In the genomic region with DNA sequence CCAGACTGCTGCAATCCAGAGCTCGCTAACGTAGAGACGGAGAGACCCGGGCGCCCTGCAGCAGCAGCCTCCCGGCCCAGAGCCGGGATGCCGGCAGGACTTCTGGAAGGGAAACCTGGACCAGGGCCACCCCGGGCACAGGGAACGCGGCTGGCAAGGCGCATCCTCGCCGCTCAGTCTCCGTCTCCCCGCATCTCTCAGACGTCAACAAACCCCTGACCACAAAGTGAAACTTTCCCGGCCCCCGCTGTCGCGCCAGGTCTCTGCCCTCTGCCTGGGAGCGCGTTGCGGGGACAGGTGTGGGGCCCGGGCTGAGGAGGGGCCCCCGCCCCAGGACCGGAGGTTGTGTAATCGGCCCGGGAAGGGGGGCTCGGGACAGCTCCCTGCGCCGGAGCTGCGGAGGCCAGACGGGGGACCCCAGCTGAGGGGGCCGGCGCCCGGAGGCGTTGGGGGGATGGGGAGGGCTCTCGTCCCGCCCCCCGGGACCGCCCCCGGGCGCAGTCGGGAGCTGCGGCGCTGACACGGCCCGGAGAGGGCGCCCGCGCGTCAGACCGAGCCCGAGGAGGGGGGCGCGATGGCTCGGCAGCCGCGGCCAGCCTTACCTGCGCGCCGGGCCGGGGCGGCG, we compare ENCODE assay signal across 1 cellular context.
TF ChIP-seq lines count a peak whose summit lies in the region.

No MANE protein-coding gene starts in this region.

TF ChIP-seq in K562, 482 proteins besides CTCF, POLR2A, EP300 and RAD21 (continued from another document and continues in another):
- TF ChIP-seq, protein P1, sequence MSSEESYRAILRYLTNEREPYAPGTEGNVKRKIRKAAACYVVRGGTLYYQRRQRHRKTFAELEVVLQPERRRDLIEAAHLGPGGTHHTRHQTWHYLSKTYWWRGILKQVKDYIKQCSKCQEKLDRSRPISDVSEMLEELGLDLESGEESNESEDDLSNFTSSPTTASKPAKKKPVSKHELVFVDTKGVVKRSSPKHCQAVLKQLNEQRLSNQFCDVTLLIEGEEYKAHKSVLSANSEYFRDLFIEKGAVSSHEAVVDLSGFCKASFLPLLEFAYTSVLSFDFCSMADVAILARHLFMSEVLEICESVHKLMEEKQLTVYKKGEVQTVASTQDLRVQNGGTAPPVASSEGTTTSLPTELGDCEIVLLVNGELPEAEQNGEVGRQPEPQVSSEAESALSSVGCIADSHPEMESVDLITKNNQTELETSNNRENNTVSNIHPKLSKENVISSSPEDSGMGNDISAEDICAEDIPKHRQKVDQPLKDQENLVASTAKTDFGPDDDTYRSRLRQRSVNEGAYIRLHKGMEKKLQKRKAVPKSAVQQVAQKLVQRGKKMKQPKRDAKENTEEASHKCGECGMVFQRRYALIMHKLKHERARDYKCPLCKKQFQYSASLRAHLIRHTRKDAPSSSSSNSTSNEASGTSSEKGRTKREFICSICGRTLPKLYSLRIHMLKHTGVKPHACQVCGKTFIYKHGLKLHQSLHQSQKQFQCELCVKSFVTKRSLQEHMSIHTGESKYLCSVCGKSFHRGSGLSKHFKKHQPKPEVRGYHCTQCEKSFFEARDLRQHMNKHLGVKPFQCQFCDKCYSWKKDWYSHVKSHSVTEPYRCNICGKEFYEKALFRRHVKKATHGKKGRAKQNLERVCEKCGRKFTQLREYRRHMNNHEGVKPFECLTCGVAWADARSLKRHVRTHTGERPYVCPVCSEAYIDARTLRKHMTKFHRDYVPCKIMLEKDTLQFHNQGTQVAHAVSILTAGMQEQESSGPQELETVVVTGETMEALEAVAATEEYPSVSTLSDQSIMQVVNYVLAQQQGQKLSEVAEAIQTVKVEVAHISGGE (CRISPR knock-in tag; IDR thresholded peaks at IDR 0.05): no peak
- no peak for TF ChIP-seq CBX2 (IDR thresholded peaks at IDR 0.05; ENCODE audit: insufficient read depth, low read length, poor library complexity, severe bottlenecking)
- TF ChIP-seq MYC (IDR thresholded peaks at IDR 0.05; ENCODE audit: low read depth, low read length): no peak
- TF ChIP-seq MYC (CRISPR knock-in tag; IDR thresholded peaks at IDR 0.05; ENCODE audit: borderline replicate concordance, low read depth): no peak
- no peak for TF ChIP-seq CCAR2 (IDR thresholded peaks at IDR 0.05; ENCODE audit: low read depth, low read length)
- TF ChIP-seq CBX3 (IDR thresholded peaks at IDR 0.05; ENCODE audit: borderline replicate concordance in 1 of 2, low read length in 2 of 2): no peak
- TF ChIP-seq ZNF232 (CRISPR knock-in tag; IDR thresholded peaks at IDR 0.05): no peak
- TF ChIP-seq PURB (CRISPR knock-in tag; IDR thresholded peaks at IDR 0.05; ENCODE audit: low read depth): no peak
- no peak for TF ChIP-seq ZNF695 (CRISPR knock-in tag; IDR thresholded peaks at IDR 0.05)
- TF ChIP-seq ZNF224 (CRISPR knock-in tag; IDR thresholded peaks at IDR 0.05): no peak
- no peak for TF ChIP-seq PHF21A (IDR thresholded peaks at IDR 0.05; ENCODE audit: borderline replicate concordance, low read depth)
- no peak for TF ChIP-seq HNRNPLL (IDR thresholded peaks at IDR 0.05; ENCODE audit: low read depth, low read length, poor library complexity, severe bottlenecking)
- peak; percentile 89 for TF ChIP-seq ZBTB7A (IDR thresholded peaks at IDR 0.05; ENCODE audit: borderline replicate concordance, control insufficient read depth, low read depth, low read length)
- no peak for TF ChIP-seq WHSC1 (IDR thresholded peaks at IDR 0.05; ENCODE audit: low read length)
- TF ChIP-seq BRD4 (IDR thresholded peaks at IDR 0.05): no peak
- TF ChIP-seq, protein P2, sequence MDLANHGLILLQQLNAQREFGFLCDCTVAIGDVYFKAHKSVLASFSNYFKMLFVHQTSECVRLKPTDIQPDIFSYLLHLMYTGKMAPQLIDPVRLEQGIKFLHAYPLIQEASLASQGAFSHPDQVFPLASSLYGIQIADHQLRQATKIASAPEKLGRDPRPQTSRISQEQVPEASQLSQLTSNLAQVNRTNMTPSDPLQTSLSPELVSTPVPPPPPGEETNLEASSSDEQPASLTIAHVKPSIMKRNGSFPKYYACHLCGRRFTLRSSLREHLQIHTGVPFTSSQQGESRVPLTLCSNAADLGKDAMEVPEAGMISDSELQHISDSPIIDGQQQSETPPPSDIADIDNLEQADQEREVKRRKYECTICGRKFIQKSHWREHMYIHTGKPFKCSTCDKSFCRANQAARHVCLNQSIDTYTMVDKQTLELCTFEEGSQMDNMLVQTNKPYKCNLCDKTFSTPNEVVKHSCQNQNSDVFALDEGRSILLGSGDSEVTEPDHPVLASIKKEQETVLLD (IDR thresholded peaks at IDR 0.05): no peak
- TF ChIP-seq ZNF444 (CRISPR knock-in tag; IDR thresholded peaks at IDR 0.05): peak; percentile 94
- no peak for TF ChIP-seq BRD9 (IDR thresholded peaks at IDR 0.05; ENCODE audit: low read depth, partially characterized antibody)
- TF ChIP-seq PYGO2 (tag; IDR thresholded peaks at IDR 0.05): no peak
- no peak for TF ChIP-seq NCOA1 (IDR thresholded peaks at IDR 0.05; ENCODE audit: low read depth)
- TF ChIP-seq CREB1 (IDR thresholded peaks at IDR 0.05): no peak
- TF ChIP-seq CREB1 (CRISPR knock-in tag; IDR thresholded peaks at IDR 0.05): no peak
- TF ChIP-seq ZNF583 (CRISPR knock-in tag; IDR thresholded peaks at IDR 0.05): no peak
- peak in 1 of 2 experiments; percentile 80; a peak in 1 of 4 replicates for TF ChIP-seq KDM1A (IDR thresholded peaks at IDR 0.05)
- peak; percentile 87; the same call in 1 of the 2 replicates for TF ChIP-seq CXXC5 (CRISPR knock-in tag; IDR thresholded peaks at IDR 0.05)
- TF ChIP-seq C11orf30 (IDR thresholded peaks at IDR 0.05; ENCODE audit: low read depth): no peak
- TF ChIP-seq, protein P3, sequence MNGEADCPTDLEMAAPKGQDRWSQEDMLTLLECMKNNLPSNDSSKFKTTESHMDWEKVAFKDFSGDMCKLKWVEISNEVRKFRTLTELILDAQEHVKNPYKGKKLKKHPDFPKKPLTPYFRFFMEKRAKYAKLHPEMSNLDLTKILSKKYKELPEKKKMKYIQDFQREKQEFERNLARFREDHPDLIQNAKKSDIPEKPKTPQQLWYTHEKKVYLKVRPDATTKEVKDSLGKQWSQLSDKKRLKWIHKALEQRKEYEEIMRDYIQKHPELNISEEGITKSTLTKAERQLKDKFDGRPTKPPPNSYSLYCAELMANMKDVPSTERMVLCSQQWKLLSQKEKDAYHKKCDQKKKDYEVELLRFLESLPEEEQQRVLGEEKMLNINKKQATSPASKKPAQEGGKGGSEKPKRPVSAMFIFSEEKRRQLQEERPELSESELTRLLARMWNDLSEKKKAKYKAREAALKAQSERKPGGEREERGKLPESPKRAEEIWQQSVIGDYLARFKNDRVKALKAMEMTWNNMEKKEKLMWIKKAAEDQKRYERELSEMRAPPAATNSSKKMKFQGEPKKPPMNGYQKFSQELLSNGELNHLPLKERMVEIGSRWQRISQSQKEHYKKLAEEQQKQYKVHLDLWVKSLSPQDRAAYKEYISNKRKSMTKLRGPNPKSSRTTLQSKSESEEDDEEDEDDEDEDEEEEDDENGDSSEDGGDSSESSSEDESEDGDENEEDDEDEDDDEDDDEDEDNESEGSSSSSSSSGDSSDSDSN (IDR thresholded peaks at IDR 0.05; ENCODE audit: borderline replicate concordance in 1 of 2, low read depth in 2 of 2, low read length in 2 of 2): no peak
- no peak for TF ChIP-seq HMGN3 (IDR thresholded peaks at IDR 0.05; ENCODE audit: borderline replicate concordance, extremely low read depth, insufficient read length, low read depth, low read length)
- TF ChIP-seq ZSCAN32 (CRISPR knock-in tag; IDR thresholded peaks at IDR 0.05): no peak
- TF ChIP-seq ZNF133 (CRISPR knock-in tag; IDR thresholded peaks at IDR 0.05): no peak
- no peak for TF ChIP-seq HNRNPL (IDR thresholded peaks at IDR 0.05; ENCODE audit: low read depth, low read length)
- TF ChIP-seq RBBP5 (IDR thresholded peaks at IDR 0.05; ENCODE audit: borderline replicate concordance, insufficient read depth, low read length, poor library complexity, severe bottlenecking): no peak
- TF ChIP-seq SRSF9 (IDR thresholded peaks at IDR 0.05; ENCODE audit: borderline replicate concordance, low read depth, low read length): no peak
- no peak for TF ChIP-seq TAF7 (tag; IDR thresholded peaks at IDR 0.05)
- TF ChIP-seq MCM5 (IDR thresholded peaks at IDR 0.05; ENCODE audit: low read depth): no peak
- TF ChIP-seq, protein P4, sequence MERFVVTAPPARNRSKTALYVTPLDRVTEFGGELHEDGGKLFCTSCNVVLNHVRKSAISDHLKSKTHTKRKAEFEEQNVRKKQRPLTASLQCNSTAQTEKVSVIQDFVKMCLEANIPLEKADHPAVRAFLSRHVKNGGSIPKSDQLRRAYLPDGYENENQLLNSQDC (CRISPR knock-in tag; IDR thresholded peaks at IDR 0.05): no peak
- TF ChIP-seq ESRRB (CRISPR knock-in tag; IDR thresholded peaks at IDR 0.05; ENCODE audit: borderline replicate concordance): no peak
- TF ChIP-seq ZNF146 (CRISPR knock-in tag; IDR thresholded peaks at IDR 0.05; ENCODE audit: unreplicated experiment): no peak
- TF ChIP-seq EGR1 (conservative IDR thresholded peaks at IDR 0.05): peak; percentile 62
- TF ChIP-seq, protein P5, sequence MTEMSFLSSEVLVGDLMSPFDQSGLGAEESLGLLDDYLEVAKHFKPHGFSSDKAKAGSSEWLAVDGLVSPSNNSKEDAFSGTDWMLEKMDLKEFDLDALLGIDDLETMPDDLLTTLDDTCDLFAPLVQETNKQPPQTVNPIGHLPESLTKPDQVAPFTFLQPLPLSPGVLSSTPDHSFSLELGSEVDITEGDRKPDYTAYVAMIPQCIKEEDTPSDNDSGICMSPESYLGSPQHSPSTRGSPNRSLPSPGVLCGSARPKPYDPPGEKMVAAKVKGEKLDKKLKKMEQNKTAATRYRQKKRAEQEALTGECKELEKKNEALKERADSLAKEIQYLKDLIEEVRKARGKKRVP (CRISPR knock-in tag; IDR thresholded peaks at IDR 0.05): no peak
- TF ChIP-seq SRSF7 (optimal IDR thresholded peaks at IDR 0.05; ENCODE audit: low read depth, low read length): no peak
- no peak for TF ChIP-seq HDAC1 (IDR thresholded peaks at IDR 0.05)
- TF ChIP-seq, protein P6, sequence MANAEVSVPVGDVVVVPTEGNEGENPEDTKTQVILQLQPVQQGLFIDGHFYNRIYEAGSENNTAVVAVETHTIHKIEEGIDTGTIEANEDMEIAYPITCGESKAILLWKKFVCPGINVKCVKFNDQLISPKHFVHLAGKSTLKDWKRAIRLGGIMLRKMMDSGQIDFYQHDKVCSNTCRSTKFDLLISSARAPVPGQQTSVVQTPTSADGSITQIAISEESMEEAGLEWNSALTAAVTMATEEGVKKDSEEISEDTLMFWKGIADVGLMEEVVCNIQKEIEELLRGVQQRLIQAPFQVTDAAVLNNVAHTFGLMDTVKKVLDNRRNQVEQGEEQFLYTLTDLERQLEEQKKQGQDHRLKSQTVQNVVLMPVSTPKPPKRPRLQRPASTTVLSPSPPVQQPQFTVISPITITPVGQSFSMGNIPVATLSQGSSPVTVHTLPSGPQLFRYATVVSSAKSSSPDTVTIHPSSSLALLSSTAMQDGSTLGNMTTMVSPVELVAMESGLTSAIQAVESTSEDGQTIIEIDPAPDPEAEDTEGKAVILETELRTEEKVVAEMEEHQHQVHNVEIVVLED (CRISPR knock-in tag; IDR thresholded peaks at IDR 0.05): 0 out of 2 replicates have a peak, but pooled peaks have one; percentile 9
- TF ChIP-seq MAZ (CRISPR knock-in tag; conservative IDR thresholded peaks at IDR 0.05 in 1 of 2, IDR thresholded peaks at IDR 0.05 in 1 of 2): peak; percentile 14 to 61; a peak in 3 of 4 replicates
- no peak for TF ChIP-seq LARP7 (IDR thresholded peaks at IDR 0.05)
- TF ChIP-seq GTF2F1 (IDR thresholded peaks at IDR 0.05; ENCODE audit: low read depth, low read length): no peak
- TF ChIP-seq XRCC5 (IDR thresholded peaks at IDR 0.05; ENCODE audit: low read depth, low read length): no peak
- no peak for TF ChIP-seq SAP30 (IDR thresholded peaks at IDR 0.05; ENCODE audit: borderline replicate concordance, insufficient read depth, low read depth, low read length, poor library complexity, severe bottlenecking)
- no peak for TF ChIP-seq ZNF75A (CRISPR knock-in tag; IDR thresholded peaks at IDR 0.05)
- TF ChIP-seq U2AF2 (optimal IDR thresholded peaks at IDR 0.05; ENCODE audit: low read depth, low read length): no peak
- no peak for TF ChIP-seq ZNF316 (IDR thresholded peaks at IDR 0.05)
- TF ChIP-seq STAG1 (CRISPR knock-in tag; IDR thresholded peaks at IDR 0.05; ENCODE audit: borderline replicate concordance): no peak
- no peak for TF ChIP-seq CEBPG (CRISPR knock-in tag; IDR thresholded peaks at IDR 0.05)
- TF ChIP-seq CEBPG (tag; conservative IDR thresholded peaks at IDR 0.05 in 1 of 2, IDR thresholded peaks at IDR 0.05 in 1 of 2): peak in 1 of 2 experiments; percentile 86; a peak in 2 of 4 replicates
- TF ChIP-seq, protein P7, sequence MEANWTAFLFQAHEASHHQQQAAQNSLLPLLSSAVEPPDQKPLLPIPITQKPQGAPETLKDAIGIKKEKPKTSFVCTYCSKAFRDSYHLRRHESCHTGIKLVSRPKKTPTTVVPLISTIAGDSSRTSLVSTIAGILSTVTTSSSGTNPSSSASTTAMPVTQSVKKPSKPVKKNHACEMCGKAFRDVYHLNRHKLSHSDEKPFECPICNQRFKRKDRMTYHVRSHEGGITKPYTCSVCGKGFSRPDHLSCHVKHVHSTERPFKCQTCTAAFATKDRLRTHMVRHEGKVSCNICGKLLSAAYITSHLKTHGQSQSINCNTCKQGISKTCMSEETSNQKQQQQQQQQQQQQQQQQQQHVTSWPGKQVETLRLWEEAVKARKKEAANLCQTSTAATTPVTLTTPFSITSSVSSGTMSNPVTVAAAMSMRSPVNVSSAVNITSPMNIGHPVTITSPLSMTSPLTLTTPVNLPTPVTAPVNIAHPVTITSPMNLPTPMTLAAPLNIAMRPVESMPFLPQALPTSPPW (CRISPR knock-in tag; IDR thresholded peaks at IDR 0.05): peak; percentile 97
- TF ChIP-seq SREBF1 (IDR thresholded peaks at IDR 0.05; ENCODE audit: borderline replicate concordance, low read depth, low read length): no peak
- peak; percentile 88 for TF ChIP-seq GATAD2B (IDR thresholded peaks at IDR 0.05; ENCODE audit: borderline replicate concordance)
- no peak for TF ChIP-seq ZFX (CRISPR knock-in tag; IDR thresholded peaks at IDR 0.05)
- TF ChIP-seq NR2F6 (CRISPR knock-in tag; IDR thresholded peaks at IDR 0.05): no peak
- no peak for TF ChIP-seq PRMT5 (CRISPR knock-in tag; IDR thresholded peaks at IDR 0.05)
- TF ChIP-seq, protein P8, sequence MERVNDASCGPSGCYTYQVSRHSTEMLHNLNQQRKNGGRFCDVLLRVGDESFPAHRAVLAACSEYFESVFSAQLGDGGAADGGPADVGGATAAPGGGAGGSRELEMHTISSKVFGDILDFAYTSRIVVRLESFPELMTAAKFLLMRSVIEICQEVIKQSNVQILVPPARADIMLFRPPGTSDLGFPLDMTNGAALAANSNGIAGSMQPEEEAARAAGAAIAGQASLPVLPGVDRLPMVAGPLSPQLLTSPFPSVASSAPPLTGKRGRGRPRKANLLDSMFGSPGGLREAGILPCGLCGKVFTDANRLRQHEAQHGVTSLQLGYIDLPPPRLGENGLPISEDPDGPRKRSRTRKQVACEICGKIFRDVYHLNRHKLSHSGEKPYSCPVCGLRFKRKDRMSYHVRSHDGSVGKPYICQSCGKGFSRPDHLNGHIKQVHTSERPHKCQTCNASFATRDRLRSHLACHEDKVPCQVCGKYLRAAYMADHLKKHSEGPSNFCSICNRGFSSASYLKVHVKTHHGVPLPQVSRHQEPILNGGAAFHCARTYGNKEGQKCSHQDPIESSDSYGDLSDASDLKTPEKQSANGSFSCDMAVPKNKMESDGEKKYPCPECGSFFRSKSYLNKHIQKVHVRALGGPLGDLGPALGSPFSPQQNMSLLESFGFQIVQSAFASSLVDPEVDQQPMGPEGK (CRISPR knock-in tag; IDR thresholded peaks at IDR 0.05; ENCODE audit: borderline replicate concordance): no peak
- TF ChIP-seq ZNF253 (CRISPR knock-in tag; conservative IDR thresholded peaks at IDR 0.05): no peak
- TF ChIP-seq ZC3H4 (CRISPR knock-in tag; IDR thresholded peaks at IDR 0.05; ENCODE audit: borderline replicate concordance): no peak
